In genomic region chr2:21013043-21013816, GRCh38 we compare ENCODE assay signal across 1 cellular context.
TF ChIP-seq lines count a peak whose summit lies in the region.

No MANE protein-coding gene starts in this region.

TF ChIP-seq in HepG2, 621 proteins besides CTCF, POLR2A, EP300 and RAD21 (continued from another document and continues in another):
- TF ChIP-seq TFE3 (CRISPR knock-in tag; IDR thresholded peaks at IDR 0.05) (no peak), SMARCE1 (IDR thresholded peaks at IDR 0.05; ENCODE audit: borderline replicate concordance) (no peak), ZNF839 (CRISPR knock-in tag; IDR thresholded peaks at IDR 0.05; ENCODE audit: borderline replicate concordance) (no peak), PRMT3 (CRISPR knock-in tag; IDR thresholded peaks at IDR 0.05; ENCODE audit: borderline replicate concordance, low read depth) (no peak), E2F2 (CRISPR knock-in tag; IDR thresholded peaks at IDR 0.05; ENCODE audit: borderline replicate concordance) (0 out of 2 replicates have a peak, but pooled peaks have one; percentile 34), POGK (CRISPR knock-in tag; conservative IDR thresholded peaks at IDR 0.05) (peak; percentile 49; the same call in 1 of the 2 replicates), ZC3H4 (CRISPR knock-in tag; IDR thresholded peaks at IDR 0.05; ENCODE audit: borderline replicate concordance) (no peak), SATB2 (CRISPR knock-in tag; IDR thresholded peaks at IDR 0.05) (0 out of 2 replicates have a peak, but pooled peaks have one; percentile 18), RBFOX2 (IDR thresholded peaks at IDR 0.05; ENCODE audit: low read depth, low read length) (peak; percentile 82), POLR2AphosphoS2 (IDR thresholded peaks at IDR 0.05; ENCODE audit: low read depth, low read length) (peak; percentile 29; the same call in 1 of the 2 replicates), BORCS8-MEF2B (CRISPR knock-in tag; IDR thresholded peaks at IDR 0.05) (peak; percentile 56; the same call in 1 of the 2 replicates), MTF1 (CRISPR knock-in tag; IDR thresholded peaks at IDR 0.05) (0 out of 2 replicates have a peak, but pooled peaks have one; percentile 52), STAT5B (CRISPR knock-in tag; IDR thresholded peaks at IDR 0.05) (no peak), ZNF263 (CRISPR knock-in tag; IDR thresholded peaks at IDR 0.05) (peak; percentile 49; the same call in 1 of the 2 replicates), ZNF841 (CRISPR knock-in tag; IDR thresholded peaks at IDR 0.05; ENCODE audit: borderline replicate concordance) (no peak), XBP1 (CRISPR knock-in tag; IDR thresholded peaks at IDR 0.05) (0 out of 2 replicates have a peak, but pooled peaks have one; percentile 59), DNMT1 (CRISPR knock-in tag; IDR thresholded peaks at IDR 0.05) (0 out of 2 replicates have a peak, but pooled peaks have one; percentile 60), ZNF160 (CRISPR knock-in tag; IDR thresholded peaks at IDR 0.05) (0 out of 2 replicates have a peak, but pooled peaks have one; percentile 34), POLR2G (IDR thresholded peaks at IDR 0.05; ENCODE audit: low read depth, low read length) (peak; percentile 82), HOXD1 (CRISPR knock-in tag; IDR thresholded peaks at IDR 0.05) (0 out of 2 replicates have a peak, but pooled peaks have one; percentile 38), FOXO4 (CRISPR knock-in tag; conservative IDR thresholded peaks at IDR 0.05) (0 out of 2 replicates have a peak, but pooled peaks have one; percentile 65), PCBP1 (IDR thresholded peaks at IDR 0.05; ENCODE audit: borderline replicate concordance, low read depth, low read length) (no peak), ZNF280B (CRISPR knock-in tag; IDR thresholded peaks at IDR 0.05; ENCODE audit: borderline replicate concordance) (no peak), AGO2 (optimal IDR thresholded peaks at IDR 0.05; ENCODE audit: low read depth, low read length) (peak; percentile 92), ATF7-NPFF (CRISPR knock-in tag; IDR thresholded peaks at IDR 0.05; ENCODE audit: low read depth) (0 out of 2 replicates have a peak, but pooled peaks have one; percentile 19), POLR2AphosphoS5 (IDR thresholded peaks at IDR 0.05; ENCODE audit: low read depth, low read length) (peak; percentile 63), DNMT3B (CRISPR knock-in tag; conservative IDR thresholded peaks at IDR 0.05) (0 out of 2 replicates have a peak, but pooled peaks have one; percentile 41), ZNF781 (CRISPR knock-in tag; IDR thresholded peaks at IDR 0.05; ENCODE audit: borderline replicate concordance, not compliant biosample characterization) (peak; percentile 42), ZNF878 (CRISPR knock-in tag; IDR thresholded peaks at IDR 0.05) (peak; percentile 58; the same call in 1 of the 2 replicates), IRX3 (CRISPR knock-in tag; IDR thresholded peaks at IDR 0.05; ENCODE audit: borderline replicate concordance, low read depth) (0 out of 2 replicates have a peak, but pooled peaks have one; percentile 38), ZNF629 (CRISPR knock-in tag; conservative IDR thresholded peaks at IDR 0.05) (0 out of 2 replicates have a peak, but pooled peaks have one; percentile 4), SNRNP70 (IDR thresholded peaks at IDR 0.05; ENCODE audit: low read depth, low read length) (no peak), MEIS2 (CRISPR knock-in tag; IDR thresholded peaks at IDR 0.05) (peak; percentile 32; the same call in 1 of the 2 replicates), ZNF615 (CRISPR knock-in tag; IDR thresholded peaks at IDR 0.05; ENCODE audit: borderline replicate concordance) (no peak), FOSL1 (CRISPR knock-in tag; IDR thresholded peaks at IDR 0.05; ENCODE audit: borderline replicate concordance) (0 out of 2 replicates have a peak, but pooled peaks have one; percentile 28), PRDM15 (CRISPR knock-in tag; IDR thresholded peaks at IDR 0.05) (0 out of 2 replicates have a peak, but pooled peaks have one; percentile 36), ZKSCAN8 (CRISPR knock-in tag; IDR thresholded peaks at IDR 0.05; ENCODE audit: borderline replicate concordance) (no peak), MBD4 (IDR thresholded peaks at IDR 0.05; ENCODE audit: borderline replicate concordance, low read length) (peak; percentile 83), ZNF274 (CRISPR knock-in tag; IDR thresholded peaks at IDR 0.05) (no peak), ZNF776 (CRISPR knock-in tag; IDR thresholded peaks at IDR 0.05) (no peak), ZNF256 (CRISPR knock-in tag; conservative IDR thresholded peaks at IDR 0.05) (peak; percentile 59; the same call in 1 of the 2 replicates), NFE2L1 (CRISPR knock-in tag; IDR thresholded peaks at IDR 0.05; ENCODE audit: borderline replicate concordance) (no peak), ZNF367 (CRISPR knock-in tag; IDR thresholded peaks at IDR 0.05; ENCODE audit: borderline replicate concordance) (peak; percentile 70; the same call in 1 of the 2 replicates)
- TF ChIP-seq, protein P1, sequence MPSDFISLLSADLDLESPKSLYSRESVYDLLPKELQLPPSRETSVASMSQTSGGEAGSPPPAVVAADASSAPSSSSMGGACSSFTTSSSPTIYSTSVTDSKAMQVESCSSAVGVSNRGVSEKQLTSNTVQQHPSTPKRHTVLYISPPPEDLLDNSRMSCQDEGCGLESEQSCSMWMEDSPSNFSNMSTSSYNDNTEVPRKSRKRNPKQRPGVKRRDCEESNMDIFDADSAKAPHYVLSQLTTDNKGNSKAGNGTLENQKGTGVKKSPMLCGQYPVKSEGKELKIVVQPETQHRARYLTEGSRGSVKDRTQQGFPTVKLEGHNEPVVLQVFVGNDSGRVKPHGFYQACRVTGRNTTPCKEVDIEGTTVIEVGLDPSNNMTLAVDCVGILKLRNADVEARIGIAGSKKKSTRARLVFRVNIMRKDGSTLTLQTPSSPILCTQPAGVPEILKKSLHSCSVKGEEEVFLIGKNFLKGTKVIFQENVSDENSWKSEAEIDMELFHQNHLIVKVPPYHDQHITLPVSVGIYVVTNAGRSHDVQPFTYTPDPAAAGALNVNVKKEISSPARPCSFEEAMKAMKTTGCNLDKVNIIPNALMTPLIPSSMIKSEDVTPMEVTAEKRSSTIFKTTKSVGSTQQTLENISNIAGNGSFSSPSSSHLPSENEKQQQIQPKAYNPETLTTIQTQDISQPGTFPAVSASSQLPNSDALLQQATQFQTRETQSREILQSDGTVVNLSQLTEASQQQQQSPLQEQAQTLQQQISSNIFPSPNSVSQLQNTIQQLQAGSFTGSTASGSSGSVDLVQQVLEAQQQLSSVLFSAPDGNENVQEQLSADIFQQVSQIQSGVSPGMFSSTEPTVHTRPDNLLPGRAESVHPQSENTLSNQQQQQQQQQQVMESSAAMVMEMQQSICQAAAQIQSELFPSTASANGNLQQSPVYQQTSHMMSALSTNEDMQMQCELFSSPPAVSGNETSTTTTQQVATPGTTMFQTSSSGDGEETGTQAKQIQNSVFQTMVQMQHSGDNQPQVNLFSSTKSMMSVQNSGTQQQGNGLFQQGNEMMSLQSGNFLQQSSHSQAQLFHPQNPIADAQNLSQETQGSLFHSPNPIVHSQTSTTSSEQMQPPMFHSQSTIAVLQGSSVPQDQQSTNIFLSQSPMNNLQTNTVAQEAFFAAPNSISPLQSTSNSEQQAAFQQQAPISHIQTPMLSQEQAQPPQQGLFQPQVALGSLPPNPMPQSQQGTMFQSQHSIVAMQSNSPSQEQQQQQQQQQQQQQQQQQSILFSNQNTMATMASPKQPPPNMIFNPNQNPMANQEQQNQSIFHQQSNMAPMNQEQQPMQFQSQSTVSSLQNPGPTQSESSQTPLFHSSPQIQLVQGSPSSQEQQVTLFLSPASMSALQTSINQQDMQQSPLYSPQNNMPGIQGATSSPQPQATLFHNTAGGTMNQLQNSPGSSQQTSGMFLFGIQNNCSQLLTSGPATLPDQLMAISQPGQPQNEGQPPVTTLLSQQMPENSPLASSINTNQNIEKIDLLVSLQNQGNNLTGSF (CRISPR knock-in tag; IDR thresholded peaks at IDR 0.05): peak; percentile 34; the same call in 1 of the 2 replicates
